In genomic region chr4:26196567-26196966, GRCh38 we compare ENCODE assay signal across 1 cellular context.
TF ChIP-seq lines count a peak whose summit lies in the region.

No MANE protein-coding gene starts in this region.

TF ChIP-seq in HepG2, 621 proteins besides CTCF, POLR2A, EP300 and RAD21:
- TF ChIP-seq RFXANK (CRISPR knock-in tag; IDR thresholded peaks at IDR 0.05) (no peak), ATF3 (CRISPR knock-in tag; IDR thresholded peaks at IDR 0.05) (no peak), CREM (IDR thresholded peaks at IDR 0.05) (no peak), CREM (CRISPR knock-in tag; IDR thresholded peaks at IDR 0.05) (no peak), ATAD3A (CRISPR knock-in tag; IDR thresholded peaks at IDR 0.05) (no peak), SNRNP70 (IDR thresholded peaks at IDR 0.05; ENCODE audit: low read depth, low read length) (no peak), ZNF484 (CRISPR knock-in tag; IDR thresholded peaks at IDR 0.05; ENCODE audit: borderline replicate concordance, low read depth) (no peak), RFXAP (CRISPR knock-in tag; IDR thresholded peaks at IDR 0.05; ENCODE audit: borderline replicate concordance) (no peak), GTF3A (CRISPR knock-in tag; conservative IDR thresholded peaks at IDR 0.05) (no peak), ZNF589 (CRISPR knock-in tag; conservative IDR thresholded peaks at IDR 0.05) (no peak)
- TF ChIP-seq, protein P1, sequence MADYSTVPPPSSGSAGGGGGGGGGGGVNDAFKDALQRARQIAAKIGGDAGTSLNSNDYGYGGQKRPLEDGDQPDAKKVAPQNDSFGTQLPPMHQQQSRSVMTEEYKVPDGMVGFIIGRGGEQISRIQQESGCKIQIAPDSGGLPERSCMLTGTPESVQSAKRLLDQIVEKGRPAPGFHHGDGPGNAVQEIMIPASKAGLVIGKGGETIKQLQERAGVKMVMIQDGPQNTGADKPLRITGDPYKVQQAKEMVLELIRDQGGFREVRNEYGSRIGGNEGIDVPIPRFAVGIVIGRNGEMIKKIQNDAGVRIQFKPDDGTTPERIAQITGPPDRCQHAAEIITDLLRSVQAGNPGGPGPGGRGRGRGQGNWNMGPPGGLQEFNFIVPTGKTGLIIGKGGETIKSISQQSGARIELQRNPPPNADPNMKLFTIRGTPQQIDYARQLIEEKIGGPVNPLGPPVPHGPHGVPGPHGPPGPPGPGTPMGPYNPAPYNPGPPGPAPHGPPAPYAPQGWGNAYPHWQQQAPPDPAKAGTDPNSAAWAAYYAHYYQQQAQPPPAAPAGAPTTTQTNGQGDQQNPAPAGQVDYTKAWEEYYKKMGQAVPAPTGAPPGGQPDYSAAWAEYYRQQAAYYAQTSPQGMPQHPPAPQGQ (CRISPR knock-in tag; IDR thresholded peaks at IDR 0.05; ENCODE audit: borderline replicate concordance) = no peak
- TF ChIP-seq, protein P2, sequence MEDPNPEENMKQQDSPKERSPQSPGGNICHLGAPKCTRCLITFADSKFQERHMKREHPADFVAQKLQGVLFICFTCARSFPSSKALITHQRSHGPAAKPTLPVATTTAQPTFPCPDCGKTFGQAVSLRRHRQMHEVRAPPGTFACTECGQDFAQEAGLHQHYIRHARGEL (CRISPR knock-in tag; IDR thresholded peaks at IDR 0.05) = no peak
